7 cellular contexts compared by ENCODE assay signal in genomic region chr5:142012792-142013388, GRCh38. TPM values are rescaled to one million over a fixed set of nuclear protein-coding genes. Genes with fewer than 3 reads are reported as not detected.
DNase-seq lines count a peak whose midpoint lies in the region; ATAC-seq and TF ChIP-seq lines count a peak whose summit lies in the region.

GNPDA1 (minus strand) TSS chr5:142013027; CDS start chr5:142012035, 992 bp downstream.

- H3K4me1 ChIP-seq in colonic mucosa, result no peaks in the 10 kb centered on the region

- H3K27me3 ChIP-seq in colonic mucosa, result no peaks in the 10 kb centered on the region
- no peaks in the 10 kb centered on the region for H3K27me3 ChIP-seq in layer of hippocampus (ENCODE audit: control insufficient read depth, insufficient read depth, low read length)

- H3K27ac ChIP-seq in colonic mucosa (peak within 1 kb of the TSS; percentile 72), layer of hippocampus (ENCODE audit: low read depth, low read length) (peak within 1 kb of the TSS; percentile 92)

- H3K36me3 ChIP-seq in colonic mucosa, result no peaks in the 10 kb centered on the region

- H3K9me3 ChIP-seq in colonic mucosa, result no peaks in the 10 kb centered on the region

- H3K9ac ChIP-seq in colonic mucosa (ENCODE audit: low read depth in 2 of 2, low read length in 2 of 2), result peak within 1 kb of the TSS; percentile 76 to 92

- ATAC-seq in GM18505 (IDR thresholded peaks at IDR 0.05; ENCODE audit: unreplicated experiment) (peak; percentile 78), HG02763 (IDR thresholded peaks at IDR 0.05; ENCODE audit: unreplicated experiment) (peak; percentile 74)

- TF ChIP-seq POLR2A in GM18505 (IDR thresholded peaks at IDR 0.05; ENCODE audit: borderline replicate concordance, extremely low read depth, insufficient read depth, insufficient read length), result peak; percentile 76

- DNase-seq in NCI-H2227 (lab: John Stamatoyannopoulos, UW; ENCODE audit: unreplicated experiment) (peak; percentile 82), colonic mucosa (peak; percentile 83)
- DNase-seq in activated CD4-positive, alpha-beta T cell treated with anti-CD3 and anti-CD28 coated beads for 24 hours (ENCODE audit: low read depth in 2 of 2), result peak; percentile 35 to 43
- peak; percentile 62 for DNase-seq in stimulated activated CD4-positive, alpha-beta T cell treated with anti-CD3 and anti-CD28 coated beads, Interleukin-1b, Interleukin-23, amount 100 ng/mL, for 48 hours

- no peak for TF ChIP-seq CTCF in colonic mucosa (IDR thresholded peaks at IDR 0.05)

- intact Hi-C loops in colonic mucosa (cut with DNase I), result no loop called here

- peak within 1 kb of the TSS; percentile 62 for H3K4me3 ChIP-seq in colonic mucosa

RNA-seq across cellular contexts. Expression of gene GNPDA1, which starts in this region (rescaled TPM):
- 10 to 100 TPM; 15.5 to 19.6 TPM for total RNA-seq in colonic mucosa

Comparison
In these comparisons a context has a peak if more than half of its experiments do, and no peak if none do; other contexts are left out.
1. Peak in every context shown above with its lines: DNase-seq, ATAC-seq, H3K4me3 ChIP-seq and H3K27ac ChIP-seq.